23 cellular contexts compared by ENCODE assay signal in genomic region chr12:70074510-70074909, GRCh38.
"Had no signal": no experiment of that assay in that cellular context is flagged by ENCODE, and none has a peak within 500 bp of the region (broad histone marks: within the 10 kb centered on the region; RNA-seq: fewer than 3 reads in every experiment).

No MANE protein-coding gene starts in this region.

- H3K27ac ChIP-seq: colonic mucosa, epithelial cell of prostate, left lung, sigmoid colon, upper lobe of left lung had no signal

- H3K27me3 Mint-ChIP-seq: activated B cell treated with CpG ODN at 0.5 μM for 24 hours; activated CD4-positive, alpha-beta T cell treated with anti-CD3 and anti-CD28 coated beads for 36 hours; activated naive CD8-positive, alpha-beta T cell treated with anti-CD3 and anti-CD28 coated beads for 36 hours; stimulated activated memory B cell treated with anti-CD40 and anti-IgM and Interleukin-4, amounts not matched to agents 10 μg/mL and 1 μg/mL and 100 μg/mL, for 72 hours had no signal

- H3K4me3 Mint-ChIP-seq: activated B cell treated with CpG ODN at 0.5 μM for 24 hours; activated CD4-positive, alpha-beta T cell treated with anti-CD3 and anti-CD28 coated beads for 36 hours; activated naive CD8-positive, alpha-beta T cell treated with anti-CD3 and anti-CD28 coated beads for 36 hours; mesothelial cell of epicardium; naive thymus-derived CD8-positive, alpha-beta T cell; stimulated activated memory B cell treated with anti-CD40 and anti-IgM and Interleukin-4, amounts not matched to agents 10 μg/mL and 1 μg/mL and 100 μg/mL, for 72 hours had no signal

- DNase-seq: activated B cell treated with CpG ODN at 0.5 μM for 24 hours; activated CD4-positive, alpha-beta T cell treated with anti-CD3 and anti-CD28 coated beads for 36 hours; activated CD4-positive, alpha-beta T cell treated with anti-CD3 and anti-CD28 coated beads, Interleukin-2, amount 50 U/mL, for 4 hours; activated CD8-positive, alpha-beta memory T cell treated with anti-CD3 and anti-CD28 coated beads for 24 hours; activated CD8-positive, alpha-beta memory T cell treated with anti-CD3 and anti-CD28 coated beads, Interleukin-2, amount 50 U/mL, for 48 hours; activated naive CD4-positive, alpha-beta T cell treated with Interleukin-2 at 50 U/mL for 16 hours; activated naive CD8-positive, alpha-beta T cell treated with anti-CD3 and anti-CD28 coated beads for 36 hours; activated T-cell treated with anti-CD3 and anti-CD28 coated beads, Interleukin-2, amount 50 U/mL, for 48 hours; colonic mucosa; foreskin fibroblast; kidney glomerular epithelial cell; left lung; naive thymus-derived CD8-positive, alpha-beta T cell; retina; sigmoid colon; stimulated activated CD4-positive, alpha-beta T cell treated with anti-CD3 and anti-CD28 coated beads, Interleukin-15, amount 100 ng/mL, for 24 hours; T-helper 9 cell; upper lobe of left lung had no signal

- H3K4me1 ChIP-seq: colonic mucosa, left lung, sigmoid colon, upper lobe of left lung had no signal

- H3K36me3 ChIP-seq: colonic mucosa, left lung, sigmoid colon, upper lobe of left lung had no signal

- H3K4me3 ChIP-seq: colonic mucosa, left lung, lung, sigmoid colon, smooth muscle cell, upper lobe of left lung had no signal

- H3K36me3 Mint-ChIP-seq: activated naive CD8-positive, alpha-beta T cell treated with anti-CD3 and anti-CD28 coated beads for 36 hours; mesothelial cell of epicardium; naive thymus-derived CD8-positive, alpha-beta T cell; stimulated activated memory B cell treated with anti-CD40 and anti-IgM and Interleukin-4, amounts not matched to agents 10 μg/mL and 1 μg/mL and 100 μg/mL, for 72 hours had no signal

- H3K9me3 ChIP-seq: colonic mucosa, left lung, sigmoid colon, upper lobe of left lung had no signal

- H3K27ac Mint-ChIP-seq: activated B cell treated with CpG ODN at 0.5 μM for 24 hours; activated CD4-positive, alpha-beta T cell treated with anti-CD3 and anti-CD28 coated beads for 36 hours; activated naive CD8-positive, alpha-beta T cell treated with anti-CD3 and anti-CD28 coated beads for 36 hours; mesothelial cell of epicardium; naive thymus-derived CD8-positive, alpha-beta T cell; stimulated activated memory B cell treated with anti-CD40 and anti-IgM and Interleukin-4, amounts not matched to agents 10 μg/mL and 1 μg/mL and 100 μg/mL, for 72 hours had no signal

- H3K4me1 Mint-ChIP-seq: activated CD4-positive, alpha-beta T cell treated with anti-CD3 and anti-CD28 coated beads for 36 hours; naive thymus-derived CD8-positive, alpha-beta T cell had no signal

- H3K9me3 Mint-ChIP-seq: activated B cell treated with CpG ODN at 0.5 μM for 24 hours; activated naive CD8-positive, alpha-beta T cell treated with anti-CD3 and anti-CD28 coated beads for 36 hours; mesothelial cell of epicardium; stimulated activated memory B cell treated with anti-CD40 and anti-IgM and Interleukin-4, amounts not matched to agents 10 μg/mL and 1 μg/mL and 100 μg/mL, for 72 hours had no signal
